Comparison of ENCODE assay signal across 1 cellular context in genomic region chr5:67215592-67216471, GRCh38.
TF ChIP-seq lines count a peak whose summit lies in the region.

No MANE protein-coding gene starts in this region.

TF ChIP-seq in HepG2, 621 proteins besides CTCF, POLR2A, EP300 and RAD21 (continued from another document):
- TF ChIP-seq, protein P1, sequence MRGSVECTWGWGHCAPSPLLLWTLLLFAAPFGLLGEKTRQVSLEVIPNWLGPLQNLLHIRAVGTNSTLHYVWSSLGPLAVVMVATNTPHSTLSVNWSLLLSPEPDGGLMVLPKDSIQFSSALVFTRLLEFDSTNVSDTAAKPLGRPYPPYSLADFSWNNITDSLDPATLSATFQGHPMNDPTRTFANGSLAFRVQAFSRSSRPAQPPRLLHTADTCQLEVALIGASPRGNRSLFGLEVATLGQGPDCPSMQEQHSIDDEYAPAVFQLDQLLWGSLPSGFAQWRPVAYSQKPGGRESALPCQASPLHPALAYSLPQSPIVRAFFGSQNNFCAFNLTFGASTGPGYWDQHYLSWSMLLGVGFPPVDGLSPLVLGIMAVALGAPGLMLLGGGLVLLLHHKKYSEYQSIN (CRISPR knock-in tag; IDR thresholded peaks at IDR 0.05; ENCODE audit: borderline replicate concordance): no peak
- TF ChIP-seq AKAP8 (CRISPR knock-in tag; IDR thresholded peaks at IDR 0.05): no peak
- TF ChIP-seq, protein P2, sequence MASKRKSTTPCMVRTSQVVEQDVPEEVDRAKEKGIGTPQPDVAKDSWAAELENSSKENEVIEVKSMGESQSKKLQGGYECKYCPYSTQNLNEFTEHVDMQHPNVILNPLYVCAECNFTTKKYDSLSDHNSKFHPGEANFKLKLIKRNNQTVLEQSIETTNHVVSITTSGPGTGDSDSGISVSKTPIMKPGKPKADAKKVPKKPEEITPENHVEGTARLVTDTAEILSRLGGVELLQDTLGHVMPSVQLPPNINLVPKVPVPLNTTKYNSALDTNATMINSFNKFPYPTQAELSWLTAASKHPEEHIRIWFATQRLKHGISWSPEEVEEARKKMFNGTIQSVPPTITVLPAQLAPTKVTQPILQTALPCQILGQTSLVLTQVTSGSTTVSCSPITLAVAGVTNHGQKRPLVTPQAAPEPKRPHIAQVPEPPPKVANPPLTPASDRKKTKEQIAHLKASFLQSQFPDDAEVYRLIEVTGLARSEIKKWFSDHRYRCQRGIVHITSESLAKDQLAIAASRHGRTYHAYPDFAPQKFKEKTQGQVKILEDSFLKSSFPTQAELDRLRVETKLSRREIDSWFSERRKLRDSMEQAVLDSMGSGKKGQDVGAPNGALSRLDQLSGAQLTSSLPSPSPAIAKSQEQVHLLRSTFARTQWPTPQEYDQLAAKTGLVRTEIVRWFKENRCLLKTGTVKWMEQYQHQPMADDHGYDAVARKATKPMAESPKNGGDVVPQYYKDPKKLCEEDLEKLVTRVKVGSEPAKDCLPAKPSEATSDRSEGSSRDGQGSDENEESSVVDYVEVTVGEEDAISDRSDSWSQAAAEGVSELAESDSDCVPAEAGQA (IDR thresholded peaks at IDR 0.05; ENCODE audit: low read depth): no peak
- TF ChIP-seq, protein P2 (CRISPR knock-in tag; IDR thresholded peaks at IDR 0.05; ENCODE audit: borderline replicate concordance): no peak
- TF ChIP-seq, protein P3, sequence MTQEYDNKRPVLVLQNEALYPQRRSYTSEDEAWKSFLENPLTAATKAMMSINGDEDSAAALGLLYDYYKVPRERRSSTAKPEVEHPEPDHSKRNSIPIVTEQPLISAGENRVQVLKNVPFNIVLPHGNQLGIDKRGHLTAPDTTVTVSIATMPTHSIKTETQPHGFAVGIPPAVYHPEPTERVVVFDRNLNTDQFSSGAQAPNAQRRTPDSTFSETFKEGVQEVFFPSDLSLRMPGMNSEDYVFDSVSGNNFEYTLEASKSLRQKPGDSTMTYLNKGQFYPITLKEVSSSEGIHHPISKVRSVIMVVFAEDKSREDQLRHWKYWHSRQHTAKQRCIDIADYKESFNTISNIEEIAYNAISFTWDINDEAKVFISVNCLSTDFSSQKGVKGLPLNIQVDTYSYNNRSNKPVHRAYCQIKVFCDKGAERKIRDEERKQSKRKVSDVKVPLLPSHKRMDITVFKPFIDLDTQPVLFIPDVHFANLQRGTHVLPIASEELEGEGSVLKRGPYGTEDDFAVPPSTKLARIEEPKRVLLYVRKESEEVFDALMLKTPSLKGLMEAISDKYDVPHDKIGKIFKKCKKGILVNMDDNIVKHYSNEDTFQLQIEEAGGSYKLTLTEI (CRISPR knock-in tag; conservative IDR thresholded peaks at IDR 0.05): no peak
